Comparison of ENCODE assay signal across 1 cellular context in the genomic region with DNA sequence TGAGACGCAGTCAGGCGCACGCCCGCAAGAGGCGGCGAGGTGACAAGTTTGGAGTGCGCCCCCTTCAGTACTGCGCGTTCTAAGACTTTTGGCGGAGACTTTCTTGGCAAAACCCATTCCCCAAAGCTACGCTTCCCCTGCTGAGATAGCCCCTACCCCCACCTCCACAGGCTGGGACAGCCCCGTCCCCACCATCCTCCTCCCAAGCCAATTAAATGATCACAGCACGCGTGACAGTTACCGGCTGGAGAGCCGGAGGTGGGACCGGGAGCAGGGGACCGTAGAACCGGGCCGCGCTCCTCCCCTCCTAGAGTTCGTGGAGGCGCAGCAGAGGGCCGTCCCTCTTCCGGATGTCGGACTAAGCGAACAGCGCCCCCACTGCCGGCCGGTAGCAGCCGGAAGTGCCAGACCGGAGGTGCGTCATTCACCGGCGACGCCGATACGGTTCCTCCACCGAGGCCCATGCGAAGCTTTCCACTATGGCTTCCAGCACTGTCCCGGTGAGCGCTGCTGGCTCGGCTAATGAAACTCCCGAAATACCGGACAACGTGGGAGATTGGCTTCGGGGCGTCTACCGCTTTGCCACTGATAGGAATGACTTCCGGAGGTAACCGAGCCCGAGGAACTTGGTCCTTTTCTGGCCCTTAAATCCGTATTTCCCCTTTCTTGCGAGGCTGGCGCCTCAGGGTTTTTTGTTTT.
TF ChIP-seq lines count a peak whose summit lies in the region.

A gene (plus strand): TSS at position 476 of the 699 bp plus-strand sequence. CDS start 4 bp downstream, at position 480.

TF ChIP-seq in HepG2, 621 proteins besides CTCF, POLR2A, EP300 and RAD21 (continued from another document):
- TF ChIP-seq TP53 (CRISPR knock-in tag; conservative IDR thresholded peaks at IDR 0.05) = peak; percentile 72; the same call in 1 of the 2 replicates
- peak; percentile 76; the same call in 1 of the 2 replicates for TF ChIP-seq SMAD3 (CRISPR knock-in tag; IDR thresholded peaks at IDR 0.05)
- peak; percentile 85 for TF ChIP-seq ZSCAN31 (CRISPR knock-in tag; IDR thresholded peaks at IDR 0.05; ENCODE audit: low read depth)
- TF ChIP-seq ZNF350 (CRISPR knock-in tag; IDR thresholded peaks at IDR 0.05; ENCODE audit: borderline replicate concordance, low read depth) = peak; percentile 95
- no peak for TF ChIP-seq ZNF737 (CRISPR knock-in tag; IDR thresholded peaks at IDR 0.05; ENCODE audit: borderline replicate concordance)
- TF ChIP-seq ZNF562 (CRISPR knock-in tag; IDR thresholded peaks at IDR 0.05; ENCODE audit: borderline replicate concordance) = no peak
- no peak for TF ChIP-seq HMG20A (CRISPR knock-in tag; IDR thresholded peaks at IDR 0.05; ENCODE audit: borderline replicate concordance)
- peak; percentile 52; the same call in 1 of the 2 replicates for TF ChIP-seq NFYB (CRISPR knock-in tag; IDR thresholded peaks at IDR 0.05)
- no peak for TF ChIP-seq GPN1 (CRISPR knock-in tag; IDR thresholded peaks at IDR 0.05; ENCODE audit: borderline replicate concordance)
- no peak for TF ChIP-seq HMGA1 (CRISPR knock-in tag; conservative IDR thresholded peaks at IDR 0.05)
- TF ChIP-seq, protein P1, sequence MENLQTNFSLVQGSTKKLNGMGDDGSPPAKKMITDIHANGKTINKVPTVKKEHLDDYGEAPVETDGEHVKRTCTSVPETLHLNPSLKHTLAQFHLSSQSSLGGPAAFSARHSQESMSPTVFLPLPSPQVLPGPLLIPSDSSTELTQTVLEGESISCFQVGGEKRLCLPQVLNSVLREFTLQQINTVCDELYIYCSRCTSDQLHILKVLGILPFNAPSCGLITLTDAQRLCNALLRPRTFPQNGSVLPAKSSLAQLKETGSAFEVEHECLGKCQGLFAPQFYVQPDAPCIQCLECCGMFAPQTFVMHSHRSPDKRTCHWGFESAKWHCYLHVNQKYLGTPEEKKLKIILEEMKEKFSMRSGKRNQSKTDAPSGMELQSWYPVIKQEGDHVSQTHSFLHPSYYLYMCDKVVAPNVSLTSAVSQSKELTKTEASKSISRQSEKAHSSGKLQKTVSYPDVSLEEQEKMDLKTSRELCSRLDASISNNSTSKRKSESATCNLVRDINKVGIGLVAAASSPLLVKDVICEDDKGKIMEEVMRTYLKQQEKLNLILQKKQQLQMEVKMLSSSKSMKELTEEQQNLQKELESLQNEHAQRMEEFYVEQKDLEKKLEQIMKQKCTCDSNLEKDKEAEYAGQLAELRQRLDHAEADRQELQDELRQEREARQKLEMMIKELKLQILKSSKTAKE (CRISPR knock-in tag; IDR thresholded peaks at IDR 0.05; ENCODE audit: borderline replicate concordance) = no peak; the same call in 1 of the 2 replicates
- TF ChIP-seq ZNF3 (CRISPR knock-in tag; IDR thresholded peaks at IDR 0.05) = no peak
- TF ChIP-seq, protein P2, sequence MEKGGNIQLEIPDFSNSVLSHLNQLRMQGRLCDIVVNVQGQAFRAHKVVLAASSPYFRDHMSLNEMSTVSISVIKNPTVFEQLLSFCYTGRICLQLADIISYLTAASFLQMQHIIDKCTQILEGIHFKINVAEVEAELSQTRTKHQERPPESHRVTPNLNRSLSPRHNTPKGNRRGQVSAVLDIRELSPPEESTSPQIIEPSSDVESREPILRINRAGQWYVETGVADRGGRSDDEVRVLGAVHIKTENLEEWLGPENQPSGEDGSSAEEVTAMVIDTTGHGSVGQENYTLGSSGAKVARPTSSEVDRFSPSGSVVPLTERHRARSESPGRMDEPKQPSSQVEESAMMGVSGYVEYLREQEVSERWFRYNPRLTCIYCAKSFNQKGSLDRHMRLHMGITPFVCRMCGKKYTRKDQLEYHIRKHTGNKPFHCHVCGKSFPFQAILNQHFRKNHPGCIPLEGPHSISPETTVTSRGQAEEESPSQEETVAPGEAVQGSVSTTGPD (CRISPR knock-in tag; IDR thresholded peaks at IDR 0.05) = no peak
- TF ChIP-seq, protein P3, sequence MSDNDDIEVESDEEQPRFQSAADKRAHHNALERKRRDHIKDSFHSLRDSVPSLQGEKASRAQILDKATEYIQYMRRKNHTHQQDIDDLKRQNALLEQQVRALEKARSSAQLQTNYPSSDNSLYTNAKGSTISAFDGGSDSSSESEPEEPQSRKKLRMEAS (IDR thresholded peaks at IDR 0.05) = peak; percentile 90
- peak; percentile 57; the same call in 1 of the 2 replicates for TF ChIP-seq FOXA3 (CRISPR knock-in tag; IDR thresholded peaks at IDR 0.05)
- no peak for TF ChIP-seq MLLT10 (CRISPR knock-in tag; IDR thresholded peaks at IDR 0.05)
- 0 out of 2 replicates have a peak, but pooled peaks have one; percentile 29 for TF ChIP-seq ZBTB1 (CRISPR knock-in tag; IDR thresholded peaks at IDR 0.05; ENCODE audit: borderline replicate concordance)
- TF ChIP-seq KAT7 (CRISPR knock-in tag; IDR thresholded peaks at IDR 0.05; ENCODE audit: borderline replicate concordance) = peak; percentile 95; the same call in 1 of the 2 replicates
- TF ChIP-seq, protein P4, sequence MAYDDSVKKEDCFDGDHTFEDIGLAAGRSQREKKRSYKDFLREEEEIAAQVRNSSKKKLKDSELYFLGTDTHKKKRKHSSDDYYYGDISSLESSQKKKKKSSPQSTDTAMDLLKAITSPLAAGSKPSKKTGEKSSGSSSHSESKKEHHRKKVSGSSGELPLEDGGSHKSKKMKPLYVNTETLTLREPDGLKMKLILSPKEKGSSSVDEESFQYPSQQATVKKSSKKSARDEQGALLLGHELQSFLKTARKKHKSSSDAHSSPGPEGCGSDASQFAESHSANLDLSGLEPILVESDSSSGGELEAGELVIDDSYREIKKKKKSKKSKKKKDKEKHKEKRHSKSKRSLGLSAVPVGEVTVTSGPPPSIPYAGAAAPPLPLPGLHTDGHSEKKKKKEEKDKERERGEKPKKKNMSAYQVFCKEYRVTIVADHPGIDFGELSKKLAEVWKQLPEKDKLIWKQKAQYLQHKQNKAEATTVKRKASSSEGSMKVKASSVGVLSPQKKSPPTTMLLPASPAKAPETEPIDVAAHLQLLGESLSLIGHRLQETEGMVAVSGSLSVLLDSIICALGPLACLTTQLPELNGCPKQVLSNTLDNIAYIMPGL (CRISPR knock-in tag; IDR thresholded peaks at IDR 0.05; ENCODE audit: borderline replicate concordance in 1 of 2, low read depth in 1 of 2) = peak; percentile 99 to 100
- no peak for TF ChIP-seq TCF7 (IDR thresholded peaks at IDR 0.05; ENCODE audit: low read depth)
